In genomic region chr2:177525351-177525750, GRCh38 we compare ENCODE assay signal across 16 cellular contexts.
A peak's percentile ranks its signal among the peaks of the same experiment; 100 is the strongest.
DNase-seq lines count a peak whose midpoint lies in the region; ATAC-seq, FAIRE-seq and TF ChIP-seq lines count a peak whose summit lies in the region.
"Had no signal": no experiment of that assay in that cellular context is flagged by ENCODE, and none has a peak within 500 bp of the region (broad histone marks: within the 10 kb centered on the region; RNA-seq: fewer than 3 reads in every experiment).

No MANE protein-coding gene starts in this region.

- H3K9me3 ChIP-seq in mesenchymal stem cell (ENCODE audit: control insufficient read depth, low read length) (no peaks in the 10 kb centered on the region), heart left ventricle (no peaks in the 10 kb centered on the region)
- H3K9me3 ChIP-seq: Caco-2 had no signal

- H3K4me1 ChIP-seq in mesenchymal stem cell (ENCODE audit: control insufficient read depth, insufficient read depth, low read depth, low read length) (no peaks in the 10 kb centered on the region), heart left ventricle (no peaks in the 10 kb centered on the region)

- ATAC-seq in heart left ventricle (no peak), HG03571 (IDR thresholded peaks at IDR 0.05; ENCODE audit: unreplicated experiment) (no peak)
- ATAC-seq: CD8-positive, alpha-beta T cell had no signal

- H3K36me3 ChIP-seq in mesenchymal stem cell (ENCODE audit: control insufficient read depth in 1 of 2, insufficient read depth in 2 of 2, low read depth in 1 of 2, low read length in 2 of 2) (peaks cover 0 to 19% of the 10 kb centered on the region in 2 experiments), heart left ventricle (peaks cover 0 to 76% (median 28%) of the 10 kb centered on the region in 9 donors)

- no peaks in the 10 kb centered on the region for H3K27me3 Mint-ChIP-seq in activated CD4-positive, alpha-beta T cell treated with anti-CD3 and anti-CD28 coated beads, Interleukin-2, amount 10 ng/mL, durations not matched to agents 7 days and 5 days

- H3K27ac Mint-ChIP-seq in activated CD4-positive, alpha-beta T cell treated with anti-CD3 and anti-CD28 coated beads, Interleukin-2, amount 10 ng/mL, durations not matched to agents 7 days and 5 days: peak overlapping the region; percentile 22
- H3K27ac Mint-ChIP-seq: CD14-positive monocyte; CD8-positive, alpha-beta T cell had no signal

- TF ChIP-seq POLR2A in heart left ventricle (IDR thresholded peaks at IDR 0.05): no peak

- CTCF ChIA-PET in activated CD4-positive, alpha-beta T cell treated with anti-CD3 and anti-CD28 coated beads, Interleukin-2, amount 10 ng/mL, durations not matched to agents 7 days and 5 days (lab: Charles Lee): interaction anchor here (4.9 kb wide), 1 partner anchor 9 kb away, joined by 15 read pairs; no protein-coding TSS in a partner anchor

- no peak overlapping the region for H2BK5ac ChIP-seq in mesenchymal stem cell (ENCODE audit: low read depth, low read length, poor library complexity, severe bottlenecking)

- H2AFZ ChIP-seq in mesenchymal stem cell (ENCODE audit: low read depth, low read length): no peak overlapping the region

- no peaks in the 10 kb centered on the region for H3K27me3 ChIP-seq in mesenchymal stem cell (ENCODE audit: control insufficient read depth in 1 of 2, insufficient read depth in 1 of 2, low read length in 2 of 2)
- H3K27me3 ChIP-seq in heart left ventricle: no peaks in the 10 kb centered on the region

- TF ChIP-seq CTCF in D721Med (IDR thresholded peaks at IDR 0.05; ENCODE audit: insufficient read depth, missing control alignments) (no peak), heart left ventricle (IDR thresholded peaks at IDR 0.05) (no peak)

- H3K9ac ChIP-seq in mesenchymal stem cell (ENCODE audit: low read length): no peak overlapping the region

- intact Hi-C loops in heart left ventricle (cut with DNase I): no loop called here

- H3K4me1 Mint-ChIP-seq in activated CD4-positive, alpha-beta T cell treated with anti-CD3 and anti-CD28 coated beads, Interleukin-2, amount 10 ng/mL, durations not matched to agents 7 days and 5 days: peaks cover 7% of the 10 kb centered on the region
- H3K4me1 Mint-ChIP-seq: CD14-positive monocyte had no signal

- H3K9me3 Mint-ChIP-seq in activated CD4-positive, alpha-beta T cell treated with anti-CD3 and anti-CD28 coated beads, Interleukin-2, amount 10 ng/mL, durations not matched to agents 7 days and 5 days: no peaks in the 10 kb centered on the region
- H3K9me3 Mint-ChIP-seq: CD14-positive monocyte; CD8-positive, alpha-beta T cell; H9 had no signal

- H2BK12ac ChIP-seq in mesenchymal stem cell (ENCODE audit: low read length in 2 of 2): no peak overlapping the region

- H2BK15ac ChIP-seq in mesenchymal stem cell (ENCODE audit: low read depth, poor library complexity, severe bottlenecking): no peak overlapping the region

- FAIRE-seq in D721Med (lab: Jason Lieb, UNC): peak; percentile 29

- no peak overlapping the region for H3K4ac ChIP-seq in mesenchymal stem cell (ENCODE audit: low read depth in 1 of 2, low read length in 2 of 2)

- H3K27ac ChIP-seq in mesenchymal stem cell (ENCODE audit: low read length, poor library complexity, severe bottlenecking): no peak overlapping the region
- no peak overlapping the region for H3K27ac ChIP-seq in heart left ventricle
- H3K27ac ChIP-seq: 22Rv1 had no signal

- H2BK120ac ChIP-seq in mesenchymal stem cell (ENCODE audit: low read depth, low read length): no peak overlapping the region

- WGBS in mesenchymal stem cell: no CpG with 5 or more reads among the region's 2 CpGs
- 92 to 93% (median 93%) methylated on average over 2 of the region's 2 CpGs for WGBS in heart left ventricle, 4 donors

- H4K8ac ChIP-seq in mesenchymal stem cell (ENCODE audit: low read length): no peak overlapping the region

- peaks cover 14% of the 10 kb centered on the region for H3K36me3 Mint-ChIP-seq in activated CD4-positive, alpha-beta T cell treated with anti-CD3 and anti-CD28 coated beads, Interleukin-2, amount 10 ng/mL, durations not matched to agents 7 days and 5 days (ENCODE audit: low read depth)

- H3K79me1 ChIP-seq in mesenchymal stem cell (replicated peaks; ENCODE audit: low read length, poor library complexity, severe bottlenecking): peaks cover 6% of the 10 kb centered on the region

- H3K4me3 ChIP-seq in mesenchymal stem cell (ENCODE audit: insufficient read depth in 1 of 2, low read depth in 1 of 2, low read length in 2 of 2): no peak overlapping the region
- H3K4me3 ChIP-seq in heart left ventricle: no peak overlapping the region

- no peak overlapping the region for H4K91ac ChIP-seq in mesenchymal stem cell (ENCODE audit: low read length)

- no peak overlapping the region for H3K4me2 ChIP-seq in mesenchymal stem cell (ENCODE audit: low read length, poor library complexity, severe bottlenecking)

- POLR2A ChIA-PET in activated CD4-positive, alpha-beta T cell treated with anti-CD3 and anti-CD28 coated beads, Interleukin-2, amount 10 ng/mL, durations not matched to agents 7 days and 5 days (lab: Charles Lee): interaction anchor here (1.1 kb wide), 1 partner anchor 17 kb away, joined by 9 read pairs; no protein-coding TSS in a partner anchor

- H3K4me3 Mint-ChIP-seq in activated CD4-positive, alpha-beta T cell treated with anti-CD3 and anti-CD28 coated beads, Interleukin-2, amount 10 ng/mL, durations not matched to agents 7 days and 5 days: no peak overlapping the region
- H3K4me3 Mint-ChIP-seq: CD14-positive monocyte; CD8-positive, alpha-beta T cell; H9 had no signal

- no peak overlapping the region for H3K14ac ChIP-seq in mesenchymal stem cell (ENCODE audit: low read length in 2 of 2)

- DNase-seq in activated CD4-positive, alpha-beta T cell treated with anti-CD3 and anti-CD28 coated beads, Interleukin-2, amount 10 ng/mL, durations not matched to agents 7 days and 5 days: no peak
- DNase-seq in activated CD4-positive, alpha-beta T cell treated with anti-CD3 and anti-CD28 coated beads for 48 hours: no peak
- DNase-seq in D721Med (ENCODE audit: insufficient read length, low spot score) (no peak), amniotic epithelial cell (ENCODE audit: low read depth) (peak; percentile 36), mesenchymal stem cell (peak; percentile 40), heart left ventricle (no peak), NCI-H2107 (lab: John Stamatoyannopoulos, UW) (no peak)
- DNase-seq: Caco-2; CD8-positive, alpha-beta T cell; DMS53; GF-D8; GOT3; H9 had no signal

- no peak overlapping the region for H3K18ac ChIP-seq in mesenchymal stem cell (ENCODE audit: low read depth in 1 of 2, low read length in 2 of 2)

- H3K23ac ChIP-seq in mesenchymal stem cell (ENCODE audit: low read length in 2 of 2): no peak overlapping the region

- no peak overlapping the region for H2AK5ac ChIP-seq in mesenchymal stem cell (ENCODE audit: low read length, severe bottlenecking)

Comparison
In these comparisons a context has a peak if more than half of its experiments do, and no peak if none do; other contexts are left out.
1. DNase-seq: peak in amniotic epithelial cell (single experiment) and mesenchymal stem cell (single experiment); none in activated CD4-positive, alpha-beta T cell treated with anti-CD3 and anti-CD28 coated beads, Interleukin-2, amount 10 ng/mL, durations not matched to agents 7 days and 5 days (single experiment), activated CD4-positive, alpha-beta T cell treated with anti-CD3 and anti-CD28 coated beads for 48 hours (single experiment), D721Med (single experiment), heart left ventricle (0 of 5) and NCI-H2107 (single experiment).